8 cellular contexts compared by ENCODE assay signal in genomic region chr2:241595600-241596140, GRCh38.
A peak's percentile ranks its signal among the peaks of the same experiment; 100 is the strongest.
DNase-seq lines count a peak whose midpoint lies in the region; ATAC-seq, FAIRE-seq and TF ChIP-seq lines count a peak whose summit lies in the region.
"Had no signal": no experiment of that assay in that cellular context is flagged by ENCODE, and none has a peak within 500 bp of the region (broad histone marks: within the 10 kb centered on the region; RNA-seq: fewer than 3 reads in every experiment).

No MANE protein-coding gene starts in this region.

- ATAC-seq in GM21529 (IDR thresholded peaks at IDR 0.05; ENCODE audit: unreplicated experiment), result no peak
- no peak for ATAC-seq in GM21528 (IDR thresholded peaks at IDR 0.05; ENCODE audit: low FRiP score, unreplicated experiment)
- ATAC-seq: K562 had no signal

- TF ChIP-seq CTCF in D721Med (IDR thresholded peaks at IDR 0.05; ENCODE audit: insufficient read depth, missing control alignments) (peak; percentile 5), LNCaP clone FGC (IDR thresholded peaks at IDR 0.05; ENCODE audit: control insufficient read depth, extremely low read depth, insufficient read depth) (peak; percentile 27; the same call in 1 of the 2 replicates)

- no peak overlapping the region for H3K4me3 ChIP-seq in LNCaP clone FGC (ENCODE audit: low read depth, low read length)
- H3K4me3 ChIP-seq: K562 had no signal

- no peak for DNase-seq in D721Med (ENCODE audit: insufficient read length, low spot score)
- DNase-seq in LNCaP clone FGC (ENCODE audit: low read depth), result no peak
- DNase-seq in iPS-NIHi11 (ENCODE audit: low spot score), result peak; percentile 68
- DNase-seq in NCI-H187 treated with DMSO at 0.1 percent for 48 hours (lab: John Stamatoyannopoulos, UW), result no peak
- DNase-seq: cortex of kidney had no signal

- FAIRE-seq in D721Med (lab: Jason Lieb, UNC), result no peak
- FAIRE-seq: K562 had no signal
